37 cellular contexts compared by ENCODE assay signal in the genomic region with DNA sequence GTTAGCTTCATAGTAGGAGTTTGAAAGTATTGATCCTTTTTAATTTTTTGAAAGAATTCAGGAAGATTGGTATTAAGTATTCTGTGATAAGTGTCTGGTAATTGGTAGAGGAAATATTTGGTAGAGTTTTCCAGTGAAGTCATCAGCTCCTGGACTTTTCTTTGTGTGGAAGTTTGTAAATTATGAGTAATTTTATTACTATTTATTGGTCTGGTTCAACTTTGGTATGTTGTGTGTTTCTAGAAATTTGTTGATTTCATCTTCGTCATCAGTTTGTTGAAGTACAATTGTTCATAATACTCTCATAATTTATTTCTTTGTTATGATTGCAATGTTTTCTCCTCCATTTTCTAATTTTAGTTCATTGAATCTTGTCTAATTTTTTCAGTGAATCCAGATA.
"Had no signal": no experiment of that assay in that cellular context is flagged by ENCODE, and none has a peak within 500 bp of the region (broad histone marks: within the 10 kb centered on the region; RNA-seq: fewer than 3 reads in every experiment).

No MANE protein-coding gene starts in this region.

- H3K4me3 ChIP-seq: Peyer's patch had no signal

- H3K27me3 ChIP-seq: brain microvascular endothelial cell, Peyer's patch had no signal

- DNase-seq: activated CD4-positive, alpha-beta memory T cell treated with anti-CD3 and anti-CD28 coated beads, Interleukin-2, amount 10 ng/mL, durations not matched to agents 7 days and 5 days; activated CD4-positive, alpha-beta T cell treated with anti-CD3 and anti-CD28 coated beads for 1 hour; activated CD4-positive, alpha-beta T cell treated with anti-CD3 and anti-CD28 coated beads for 48 hours; activated CD4-positive, CD25-positive, alpha-beta regulatory T cell; activated CD8-positive, alpha-beta memory T cell treated with anti-CD3 and anti-CD28 coated beads for 24 hours; activated CD8-positive, alpha-beta memory T cell treated with anti-CD3 and anti-CD28 coated beads, Interleukin-2, amount 10 ng/mL, durations not matched to agents 7 days and 5 days; activated CD8-positive, alpha-beta memory T cell treated with anti-CD3 and anti-CD28 coated beads, Interleukin-2, amount 50 U/mL, for 48 hours; activated effector memory CD4-positive, alpha-beta T cell treated with anti-CD3 and anti-CD28 coated beads, Interleukin-2, amount 50 U/mL, for 16 hours; activated naive CD4-positive, alpha-beta T cell; activated naive CD4-positive, alpha-beta T cell treated with anti-CD3 and anti-CD28 coated beads, Interleukin-2, amount 50 U/mL, for 16 hours; activated naive CD8-positive, alpha-beta T cell treated with anti-CD3 and anti-CD28 coated beads for 36 hours; activated T-cell treated with anti-CD3 and anti-CD28 coated beads, Interleukin-2, amount 50 U/mL, for 72 hours; amniotic stem cell; aorta; brain microvascular endothelial cell; central memory CD4-positive, alpha-beta T cell; MM.1S; MV-4-11; NCI-H1092; NCI-H1417 treated with DMSO at 0.1 percent for 48 hours; NCI-H187 treated with DMSO at 0.1 percent for 48 hours; NCI-H2081; NCI-H2171 treated with DMSO at 0.1 percent for 48 hours; NCI-H2227 treated with DMSO at 0.1 percent for 48 hours; NCI-H446; NCI-H510A treated with DMSO at 0.1 percent for 48 hours; NCI-H526 treated with DMSO at 0.1 percent for 48 hours; NCI-H82; Peyer's patch; RPMI8226; SIG-M5; SW 1271; T-helper 1 cell; T1000; WERI-Rb-1 had no signal

- ATAC-seq: activated CD8-positive, alpha-beta memory T cell treated with anti-CD3 and anti-CD28 coated beads, Interleukin-2, amount 10 ng/mL, durations not matched to agents 7 days and 5 days; activated T-cell treated with anti-CD3 and anti-CD28 coated beads, Interleukin-2, amount 50 U/mL, for 72 hours; activated T-helper 17 cell treated with anti-CD3 and anti-CD28 coated beads, Interleukin-2, amount 50 U/mL, for 72 hours; Right ventricle myocardium inferior had no signal

- H3K27ac ChIP-seq: brain microvascular endothelial cell, Peyer's patch, WERI-Rb-1 had no signal

- H3K36me3 ChIP-seq: brain microvascular endothelial cell, Peyer's patch, WERI-Rb-1 had no signal

- H3K4me1 ChIP-seq: Peyer's patch had no signal
